ENCODE assay signal across 2 cellular contexts in genomic region chr10:23341004-23341403, GRCh38.
TF ChIP-seq lines count a peak whose summit lies in the region.

No MANE protein-coding gene starts in this region.

TF ChIP-seq in SK-N-SH, 30 proteins besides CTCF, POLR2A, EP300 and RAD21 (continued from another document):
- no peak for TF ChIP-seq REST (IDR thresholded peaks at IDR 0.05; ENCODE audit: low read depth, low read length)
- TF ChIP-seq SMC3 (IDR thresholded peaks at IDR 0.05; ENCODE audit: low read depth, low read length), result no peak
- TF ChIP-seq JUND (IDR thresholded peaks at IDR 0.05), result no peak
- no peak for TF ChIP-seq YY1 (IDR thresholded peaks at IDR 0.05; ENCODE audit: low read depth)
- no peak for TF ChIP-seq RXRA (IDR thresholded peaks at IDR 0.05; ENCODE audit: borderline replicate concordance, low read depth)
- TF ChIP-seq FOXM1 (IDR thresholded peaks at IDR 0.05; ENCODE audit: low read depth), result no peak
- no peak for TF ChIP-seq CHD2 (IDR thresholded peaks at IDR 0.05; ENCODE audit: low read length, partially characterized antibody)
- no peak for TF ChIP-seq USF1 (IDR thresholded peaks at IDR 0.05; ENCODE audit: borderline replicate concordance, low read depth)
- TF ChIP-seq TCF12 (IDR thresholded peaks at IDR 0.05), result no peak
- no peak for TF ChIP-seq NFIC (IDR thresholded peaks at IDR 0.05; ENCODE audit: borderline replicate concordance)
- TF ChIP-seq GATA2 (CRISPR knock-in tag; IDR thresholded peaks at IDR 0.05), result no peak

TF ChIP-seq in SK-N-SH treated with all-trans-retinoic acid at 6 μM for 48 hours, 23 proteins besides CTCF, POLR2A, EP300 and RAD21 (continued from another document):
- TF ChIP-seq CREB5 (CRISPR knock-in tag; IDR thresholded peaks at IDR 0.05; ENCODE audit: low read depth), result no peak
TF ChIP-seq in SK-N-SH treated with all-trans-retinoic acid at 6 μM for 48 hours: peak in this region for 0.
